21 cellular contexts compared by ENCODE assay signal in the genomic region with DNA sequence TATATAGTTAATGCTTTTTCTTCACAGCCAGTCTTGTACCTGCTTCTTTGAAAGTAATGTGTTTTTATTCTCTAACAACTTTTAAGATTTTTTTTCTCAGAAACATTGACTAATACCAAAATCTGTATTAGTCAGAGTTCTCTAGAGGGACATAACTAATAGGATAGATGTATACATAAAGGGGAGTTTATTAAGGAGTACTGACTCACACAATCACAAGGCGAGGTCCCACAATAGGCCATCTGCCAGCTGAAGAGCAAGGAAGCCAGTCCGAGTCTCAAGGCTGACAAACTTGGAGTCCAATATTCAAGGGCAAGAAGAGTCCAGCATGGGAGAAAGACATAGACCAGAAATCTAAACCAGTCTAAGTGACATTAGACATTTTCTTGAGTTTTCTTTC.
DNase-seq lines count a peak whose midpoint lies in the region; ATAC-seq and TF ChIP-seq lines count a peak whose summit lies in the region.
"Had no signal": no experiment of that assay in that cellular context is flagged by ENCODE, and none has a peak within 500 bp of the region (broad histone marks: within the 10 kb centered on the region; RNA-seq: fewer than 3 reads in every experiment).

No MANE protein-coding gene starts in this region.

- H3K4me3 ChIP-seq in IMR-90 (ENCODE audit: insufficient read depth, low read depth, low read length) (no peak overlapping the region), epithelial cell of esophagus (ENCODE audit: low read length) (no peak overlapping the region), osteoblast (ENCODE audit: insufficient read depth, low read length) (no peak overlapping the region)
- H3K4me3 ChIP-seq: SJSA1 had no signal

- H3K4me2 ChIP-seq in IMR-90 (ENCODE audit: low read depth, low read length): no peak overlapping the region
- H3K4me2 ChIP-seq in osteoblast (ENCODE audit: insufficient read depth, low read length): no peak overlapping the region
- H3K4me2 ChIP-seq: KMS-11 had no signal

- CTCF ChIA-PET in IMR-90 (lab: Yijun Ruan, JAX): no interaction called here

- TF ChIP-seq POLR2A in IMR-90 (IDR thresholded peaks at IDR 0.05; ENCODE audit: low read depth, low read length): no peak

- ATAC-seq in IMR-90 (ENCODE audit: low read depth) (no peak), GM18870 (IDR thresholded peaks at IDR 0.05; ENCODE audit: unreplicated experiment) (no peak)
- ATAC-seq: Right ventricle myocardium inferior had no signal

- no peak overlapping the region for H2BK120ac ChIP-seq in IMR-90 (ENCODE audit: low read depth, low read length)

- no peaks in the 10 kb centered on the region for H4K20me1 ChIP-seq in IMR-90 (ENCODE audit: insufficient read depth, low read length)
- no peaks in the 10 kb centered on the region for H4K20me1 ChIP-seq in osteoblast (ENCODE audit: insufficient read depth, low read length)

- dilution Hi-C loops in IMR-90 (cut with HindIII; ENCODE audit: low sequenced_read_pairs, unreplicated experiment): no loop called here

- no TSS peak for BruUV-seq in IMR-90 (replicated peaks; lab: Mats Ljungman, UMichigan)

- H3K14ac ChIP-seq in IMR-90 (replicated peaks; ENCODE audit: low read depth, low read length): no peak overlapping the region

- no peak overlapping the region for H2BK5ac ChIP-seq in IMR-90 (ENCODE audit: low read depth, low read length, poor library complexity, severe bottlenecking)

- no peaks in the 10 kb centered on the region for H3K36me3 ChIP-seq in IMR-90 (ENCODE audit: control insufficient read depth, insufficient read depth, low read length)
- no peaks in the 10 kb centered on the region for H3K36me3 ChIP-seq in osteoblast (ENCODE audit: insufficient read depth, low read length)
- H3K36me3 ChIP-seq: SJSA1 had no signal

- TF ChIP-seq CTCF in IMR-90 (conservative IDR thresholded peaks at IDR 0.05; ENCODE audit: low read depth, low read length) (no peak), epithelial cell of esophagus (IDR thresholded peaks at IDR 0.05; ENCODE audit: insufficient read depth, low read depth, low read length, missing control alignments) (no peak), osteoblast (IDR thresholded peaks at IDR 0.05; ENCODE audit: extremely low read depth, low read depth, low read length) (no peak)

- no peak overlapping the region for H3K4ac ChIP-seq in IMR-90 (ENCODE audit: low read depth, low read length)

- intact Hi-C loops in IMR-90 (cut with micrococcal nuclease): no loop called here

- no peaks in the 10 kb centered on the region for H3K79me1 ChIP-seq in IMR-90 (ENCODE audit: low read depth in 1 of 2, low read length in 2 of 2)

- H4K91ac ChIP-seq in IMR-90 (ENCODE audit: insufficient read depth, low read depth, low read length): no peak overlapping the region

- no peak overlapping the region for H2AK5ac ChIP-seq in IMR-90 (ENCODE audit: low read depth, low read length)

- H2AFZ ChIP-seq in IMR-90 (replicated peaks; ENCODE audit: low read length, poor library complexity) (no peak overlapping the region), osteoblast (ENCODE audit: low read length) (no peak overlapping the region)

- DNase-seq in IMR-90: peak; percentile 43
- DNase-seq in epithelial cell of esophagus (ENCODE audit: low read depth): peak; percentile 61
- peak; percentile 81 for DNase-seq in foreskin melanocyte
- no peak for DNase-seq in activated gamma-delta T cell (lab: John Stamatoyannopoulos, UW)
- DNase-seq in stimulated activated CD4-positive, alpha-beta T cell treated with anti-CD3 and anti-CD28 coated beads, Interleukin-2, amount 100 ng/mL, for 24 hours: no peak
- DNase-seq in osteoblast (ENCODE audit: insufficient read length, low spot score, missing footprints): no peak
- DNase-seq: CD4-positive, CD25-positive, alpha-beta regulatory T cell; GOT3; HCEC 1CT; NCI-H1105; NCI-H146; NCI-H2081; NCI-H2171; NCI-H446; NCI-H526; OCI-M1 had no signal

- no peak overlapping the region for H4K8ac ChIP-seq in IMR-90 (ENCODE audit: low read depth in 2 of 2, low read length in 2 of 2)

- H4K5ac ChIP-seq in IMR-90 (ENCODE audit: low read depth, low read length): no peak overlapping the region

- no peak overlapping the region for H3K9ac ChIP-seq in IMR-90 (ENCODE audit: low read depth, low read length)
- H3K9ac ChIP-seq: KMS-11 had no signal

- WGBS in IMR-90 (ENCODE audit: extremely low coverage in 2 of 2, insufficient read length in 1 of 2), 2 experiments: no CpG with 5 or more reads among the region's 2 CpGs

- no peak overlapping the region for H3K18ac ChIP-seq in IMR-90 (ENCODE audit: low read depth, low read length)

- H3K23ac ChIP-seq in IMR-90 (ENCODE audit: low read depth, low read length): no peak overlapping the region

- H3K27me3 ChIP-seq in IMR-90 (ENCODE audit: control insufficient read depth, insufficient read depth, low read length) (no peaks in the 10 kb centered on the region), osteoblast (ENCODE audit: insufficient read depth, low read length) (no peaks in the 10 kb centered on the region)
- H3K27me3 ChIP-seq: SJSA1 had no signal

- H3K9me3 ChIP-seq in IMR-90 (ENCODE audit: control insufficient read depth, insufficient read depth, low read length) (no peaks in the 10 kb centered on the region), osteoblast (ENCODE audit: low read depth, low read length) (no peaks in the 10 kb centered on the region)
- H3K9me3 ChIP-seq: SJSA1 had no signal

- H2BK15ac ChIP-seq in IMR-90 (ENCODE audit: low read depth, low read length): no peak overlapping the region

- H3K56ac ChIP-seq in IMR-90 (ENCODE audit: extremely low read depth, insufficient read depth, low read length): no peak overlapping the region

- H3K27ac ChIP-seq in IMR-90 (ENCODE audit: insufficient read depth, low read length) (no peak overlapping the region), osteoblast (ENCODE audit: low read depth, low read length) (no peak overlapping the region)
- H3K27ac ChIP-seq: HL-60, KMS-11, SJSA1 had no signal

- no peaks in the 10 kb centered on the region for H3K9me1 ChIP-seq in IMR-90 (ENCODE audit: insufficient read depth, low read length)

- no peaks in the 10 kb centered on the region for H3K4me1 ChIP-seq in IMR-90 (ENCODE audit: control insufficient read depth, insufficient read depth, low read length)
- H3K4me1 ChIP-seq in osteoblast (ENCODE audit: insufficient read depth, low read length): no peaks in the 10 kb centered on the region
- H3K4me1 ChIP-seq: SJSA1 had no signal

- in situ Hi-C loops in IMR-90 (cut with MboI; ENCODE audit: low sequenced_read_pairs): no loop called here

- TF ChIP-seq RAD21 in IMR-90 (IDR thresholded peaks at IDR 0.05; ENCODE audit: low read length): no peak

- POLR2A ChIA-PET in IMR-90 (lab: Charles Lee; ENCODE audit: unreplicated experiment): no interaction called here

- no peak overlapping the region for H2BK20ac ChIP-seq in IMR-90 (ENCODE audit: low read depth, low read length)

- no peak overlapping the region for H2AK9ac ChIP-seq in IMR-90 (replicated peaks; ENCODE audit: low read depth, low read length, poor library complexity)

- no peaks in the 10 kb centered on the region for H3K79me2 ChIP-seq in osteoblast (ENCODE audit: insufficient read depth, low read length)

TF ChIP-seq in IMR-90, 13 proteins besides CTCF, POLR2A, EP300 and RAD21:
- TF ChIP-seq RFX5 (IDR thresholded peaks at IDR 0.05; ENCODE audit: low read depth, low read length) (no peak), SMC3 (IDR thresholded peaks at IDR 0.05; ENCODE audit: low read depth, low read length) (no peak), FOS (IDR thresholded peaks at IDR 0.05; ENCODE audit: low read depth, low read length) (no peak), CEBPB (IDR thresholded peaks at IDR 0.05; ENCODE audit: low read depth, low read length) (no peak), NFE2L2 (IDR thresholded peaks at IDR 0.05; ENCODE audit: low read depth, low read length) (no peak), RCOR1 (IDR thresholded peaks at IDR 0.05; ENCODE audit: insufficient replicate concordance, low read length) (no peak), MAZ (IDR thresholded peaks at IDR 0.05; ENCODE audit: borderline replicate concordance, low read depth, low read length) (no peak), BHLHE40 (IDR thresholded peaks at IDR 0.05; ENCODE audit: low read depth, low read length) (no peak), CHD1 (IDR thresholded peaks at IDR 0.05; ENCODE audit: low read depth, low read length) (no peak), ELK1 (IDR thresholded peaks at IDR 0.05; ENCODE audit: borderline replicate concordance, low read depth, low read length) (no peak), MXI1 (IDR thresholded peaks at IDR 0.05; ENCODE audit: borderline replicate concordance, low read depth, low read length) (no peak), MAFK (IDR thresholded peaks at IDR 0.05; ENCODE audit: low read depth, low read length) (no peak)
- TF ChIP-seq, protein P1, sequence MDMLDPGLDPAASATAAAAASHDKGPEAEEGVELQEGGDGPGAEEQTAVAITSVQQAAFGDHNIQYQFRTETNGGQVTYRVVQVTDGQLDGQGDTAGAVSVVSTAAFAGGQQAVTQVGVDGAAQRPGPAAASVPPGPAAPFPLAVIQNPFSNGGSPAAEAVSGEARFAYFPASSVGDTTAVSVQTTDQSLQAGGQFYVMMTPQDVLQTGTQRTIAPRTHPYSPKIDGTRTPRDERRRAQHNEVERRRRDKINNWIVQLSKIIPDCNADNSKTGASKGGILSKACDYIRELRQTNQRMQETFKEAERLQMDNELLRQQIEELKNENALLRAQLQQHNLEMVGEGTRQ (IDR thresholded peaks at IDR 0.05; ENCODE audit: low read depth, low read length): no peak
TF ChIP-seq in IMR-90: peak in this region for 0.

Comparison
In these comparisons a context has a peak if more than half of its experiments do, and no peak if none do; other contexts are left out.
1. DNase-seq: peak in IMR-90 (single experiment), epithelial cell of esophagus (single experiment) and foreskin melanocyte (single experiment); none in activated gamma-delta T cell (single experiment), stimulated activated CD4-positive, alpha-beta T cell treated with anti-CD3 and anti-CD28 coated beads, Interleukin-2, amount 100 ng/mL, for 24 hours (0 of 2) and osteoblast (single experiment).